8 cellular contexts compared by ENCODE assay signal in genomic region chr19:34639491-34640085, GRCh38. TPM values are rescaled to one million over a fixed set of nuclear protein-coding genes. Genes with fewer than 3 reads are reported as not detected.
DNase-seq lines count a peak whose midpoint lies in the region; TF ChIP-seq lines count a peak whose summit lies in the region.

No MANE protein-coding gene starts in this region.

- H3K27ac ChIP-seq in OCI-LY7 (ENCODE audit: low read depth, low read length, poor library complexity, severe bottlenecking) (no peak overlapping the region), vagina (no peak overlapping the region)

- no peak overlapping the region for H3K4me3 ChIP-seq in OCI-LY7 (ENCODE audit: low read depth, low read length, poor library complexity, severe bottlenecking)
- no peak overlapping the region for H3K4me3 ChIP-seq in vagina

- H3K9me3 ChIP-seq in OCI-LY7 (ENCODE audit: low read length), result no peaks in the 10 kb centered on the region
- peaks cover 9% of the 10 kb centered on the region for H3K9me3 ChIP-seq in vagina

- no peaks in the 10 kb centered on the region for H3K27me3 ChIP-seq in vagina

- POLR2A ChIA-PET in OCI-LY7 (lab: Charles Lee), result interaction anchor here (0.6 kb wide), 1 partner anchor 50 kb away, joined by 3 read pairs; no protein-coding TSS in a partner anchor

- H3K79me2 ChIP-seq in OCI-LY7 (ENCODE audit: insufficient read depth, low read depth, low read length), result no peaks in the 10 kb centered on the region

- H3K4me1 ChIP-seq in OCI-LY7 (ENCODE audit: insufficient read depth, low read length, poor library complexity, severe bottlenecking) (no peaks in the 10 kb centered on the region), vagina (no peaks in the 10 kb centered on the region)

- intact Hi-C loops in OCI-LY7 (cut with micrococcal nuclease; ENCODE audit: unreplicated experiment) (loop anchor here (1.0 kb wide), 1 partner anchor 73 kb away; no protein-coding TSS in a partner anchor), vagina (cut with DNase I) (loop anchor here (5.0 kb wide), 1 partner anchor 68 kb away; no protein-coding TSS in a partner anchor)

- H3K4me2 ChIP-seq in OCI-LY7 (ENCODE audit: low read length), result no peak overlapping the region

- TF ChIP-seq CTCF in OCI-LY7 (conservative IDR thresholded peaks at IDR 0.05; ENCODE audit: low read length) (peak; percentile 96), vagina (IDR thresholded peaks at IDR 0.05) (peak; percentile 52 to 70 (median 54))

- H3K9me2 ChIP-seq in OCI-LY7 (ENCODE audit: insufficient read depth, low read length), result no peaks in the 10 kb centered on the region

- H4K20me1 ChIP-seq in OCI-LY7 (ENCODE audit: insufficient read depth, low read length), result no peaks in the 10 kb centered on the region

- BruUV-seq in OCI-LY7 (replicated peaks; lab: Mats Ljungman, UMichigan), result no TSS peak

- CTCF ChIA-PET in OCI-LY7 (lab: Charles Lee; ENCODE audit: unreplicated experiment), result no interaction called here

- no peak for TF ChIP-seq POLR2A in vagina (IDR thresholded peaks at IDR 0.05)

- no peak overlapping the region for H2AFZ ChIP-seq in OCI-LY7 (ENCODE audit: low read length)

- no peaks in the 10 kb centered on the region for H3K36me3 ChIP-seq in OCI-LY7 (ENCODE audit: insufficient read depth, low read length)
- no peaks in the 10 kb centered on the region for H3K36me3 ChIP-seq in vagina

- DNase-seq in COLO829 (ENCODE audit: low spot score), result peak; percentile 30
- DNase-seq in HuH-7 (ENCODE audit: low spot score), result peak; percentile 42
- peak; percentile 83 for DNase-seq in OCI-LY7 (ENCODE audit: low spot score)
- peak; percentile 48 to 50 for DNase-seq in activated T-cell treated with anti-CD3 and anti-CD28 coated beads, Interleukin-2, amount 50 U/mL, for 48 hours
- peak; percentile 27 for DNase-seq in foreskin melanocyte
- DNase-seq in pons (ENCODE audit: low spot score), result peak; percentile 84
- DNase-seq in vagina (ENCODE audit: extremely low spot score in 2 of 2), result no peak
- DNase-seq in 8988T, result no peak

RNA-seq across cellular contexts. Expression of gene SCGB2B2, which starts 37.4 kb away (rescaled TPM):
- total RNA-seq in OCI-LY7 (2014; rRNA removed; shearing (Covaris generic)), result 0.54 TPM in 1 of 2 replicates, not detected in the other
- 1.7 and 2.2 TPM in 2 replicates for total RNA-seq in OCI-LY7 (2022)
- 0.49 TPM for total RNA-seq in vagina

RNA-seq across cellular contexts. Expression of gene ZNF302, which starts 37.9 kb away (rescaled TPM):
- total RNA-seq in OCI-LY7 (2014; rRNA removed; shearing (Covaris generic)), result 23.9 and 24.6 TPM in 2 replicates
- total RNA-seq in OCI-LY7 (2022) (26.9 and 30.3 TPM in 2 replicates), vagina (17.2 TPM)

Comparison
In these comparisons a context has a peak if more than half of its experiments do, and no peak if none do; other contexts are left out.
1. DNase-seq: peak in COLO829 (single experiment), HuH-7 (single experiment), OCI-LY7 (single experiment), activated T-cell treated with anti-CD3 and anti-CD28 coated beads, Interleukin-2, amount 50 U/mL, for 48 hours (2 of 2), foreskin melanocyte (single experiment) and pons (single experiment); none in vagina (0 of 2) and 8988T (single experiment).